Comparison of ENCODE assay signal across 1 cellular context in the genomic region with DNA sequence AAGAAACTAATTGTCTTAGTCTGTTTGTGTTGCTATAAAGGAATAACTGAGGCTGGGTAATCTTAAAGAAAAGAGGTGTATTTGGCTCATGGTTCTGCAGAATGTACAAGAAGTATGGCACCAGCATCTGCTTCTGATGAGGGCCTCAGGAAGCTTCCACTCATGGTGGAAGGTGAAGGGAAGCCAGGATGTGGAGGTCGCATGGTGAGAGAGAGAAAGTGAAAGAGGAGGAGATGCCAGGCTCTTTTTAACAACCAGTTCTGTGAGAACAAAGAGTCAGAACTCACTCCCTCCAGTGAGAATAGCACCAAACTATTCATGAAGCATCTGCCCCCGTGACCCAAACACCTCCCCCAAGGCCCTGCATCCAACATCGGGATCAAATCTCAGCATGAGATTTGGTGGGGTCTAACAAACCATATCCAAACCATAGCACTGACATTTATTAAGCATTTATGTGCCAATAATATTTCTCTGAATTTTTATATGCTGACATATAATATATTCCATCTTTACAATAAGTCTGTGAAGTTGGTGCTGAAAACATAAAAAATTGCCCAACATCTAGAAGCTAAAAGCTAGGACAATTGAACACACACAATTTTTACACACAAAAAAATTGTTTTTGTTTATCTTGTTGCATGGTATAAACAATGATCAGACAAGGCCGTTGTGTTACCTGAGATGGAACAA.
TF ChIP-seq lines count a peak whose summit lies in the region.

No MANE protein-coding gene starts in this region.

TF ChIP-seq in A549, 52 proteins besides CTCF, POLR2A, EP300 and RAD21:
- TF ChIP-seq TP53 (CRISPR knock-in tag; IDR thresholded peaks at IDR 0.05), result no peak
- TF ChIP-seq ZNF302 (CRISPR knock-in tag; IDR thresholded peaks at IDR 0.05), result no peak
- TF ChIP-seq, protein P1, sequence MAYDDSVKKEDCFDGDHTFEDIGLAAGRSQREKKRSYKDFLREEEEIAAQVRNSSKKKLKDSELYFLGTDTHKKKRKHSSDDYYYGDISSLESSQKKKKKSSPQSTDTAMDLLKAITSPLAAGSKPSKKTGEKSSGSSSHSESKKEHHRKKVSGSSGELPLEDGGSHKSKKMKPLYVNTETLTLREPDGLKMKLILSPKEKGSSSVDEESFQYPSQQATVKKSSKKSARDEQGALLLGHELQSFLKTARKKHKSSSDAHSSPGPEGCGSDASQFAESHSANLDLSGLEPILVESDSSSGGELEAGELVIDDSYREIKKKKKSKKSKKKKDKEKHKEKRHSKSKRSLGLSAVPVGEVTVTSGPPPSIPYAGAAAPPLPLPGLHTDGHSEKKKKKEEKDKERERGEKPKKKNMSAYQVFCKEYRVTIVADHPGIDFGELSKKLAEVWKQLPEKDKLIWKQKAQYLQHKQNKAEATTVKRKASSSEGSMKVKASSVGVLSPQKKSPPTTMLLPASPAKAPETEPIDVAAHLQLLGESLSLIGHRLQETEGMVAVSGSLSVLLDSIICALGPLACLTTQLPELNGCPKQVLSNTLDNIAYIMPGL (CRISPR knock-in tag; IDR thresholded peaks at IDR 0.05; ENCODE audit: borderline replicate concordance), result no peak
- TF ChIP-seq JUN (IDR thresholded peaks at IDR 0.05), result no peak
- TF ChIP-seq TFCP2L1 (CRISPR knock-in tag; IDR thresholded peaks at IDR 0.05), result no peak
- TF ChIP-seq HOXA7 (CRISPR knock-in tag; IDR thresholded peaks at IDR 0.05), result no peak
- TF ChIP-seq RFX5 (IDR thresholded peaks at IDR 0.05), result no peak
- TF ChIP-seq, protein P2, sequence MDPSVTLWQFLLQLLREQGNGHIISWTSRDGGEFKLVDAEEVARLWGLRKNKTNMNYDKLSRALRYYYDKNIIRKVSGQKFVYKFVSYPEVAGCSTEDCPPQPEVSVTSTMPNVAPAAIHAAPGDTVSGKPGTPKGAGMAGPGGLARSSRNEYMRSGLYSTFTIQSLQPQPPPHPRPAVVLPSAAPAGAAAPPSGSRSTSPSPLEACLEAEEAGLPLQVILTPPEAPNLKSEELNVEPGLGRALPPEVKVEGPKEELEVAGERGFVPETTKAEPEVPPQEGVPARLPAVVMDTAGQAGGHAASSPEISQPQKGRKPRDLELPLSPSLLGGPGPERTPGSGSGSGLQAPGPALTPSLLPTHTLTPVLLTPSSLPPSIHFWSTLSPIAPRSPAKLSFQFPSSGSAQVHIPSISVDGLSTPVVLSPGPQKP (IDR thresholded peaks at IDR 0.05; ENCODE audit: low read depth, low read length), result no peak
- no peak for TF ChIP-seq KDM5A (IDR thresholded peaks at IDR 0.05)
- TF ChIP-seq BHLHE40 (IDR thresholded peaks at IDR 0.05; ENCODE audit: low read depth, low read length), result no peak
- no peak for TF ChIP-seq CHD2 (IDR thresholded peaks at IDR 0.05; ENCODE audit: low read length, partially characterized antibody)
- no peak for TF ChIP-seq KDM1A (IDR thresholded peaks at IDR 0.05; ENCODE audit: low read depth)
- no peak for TF ChIP-seq NR3C1 (IDR thresholded peaks at IDR 0.05)
- no peak for TF ChIP-seq PHF8 (IDR thresholded peaks at IDR 0.05; ENCODE audit: borderline replicate concordance, low read depth)
- TF ChIP-seq HDAC2 (IDR thresholded peaks at IDR 0.05), result no peak
- TF ChIP-seq EHMT2 (IDR thresholded peaks at IDR 0.05; ENCODE audit: low read depth), result no peak
- TF ChIP-seq MAZ (IDR thresholded peaks at IDR 0.05; ENCODE audit: borderline replicate concordance, low read depth, low read length), result no peak
- no peak for TF ChIP-seq ZC3H11A (IDR thresholded peaks at IDR 0.05)
- TF ChIP-seq RARB (CRISPR knock-in tag; IDR thresholded peaks at IDR 0.05), result no peak
